18 cellular contexts compared by ENCODE assay signal in the genomic region with DNA sequence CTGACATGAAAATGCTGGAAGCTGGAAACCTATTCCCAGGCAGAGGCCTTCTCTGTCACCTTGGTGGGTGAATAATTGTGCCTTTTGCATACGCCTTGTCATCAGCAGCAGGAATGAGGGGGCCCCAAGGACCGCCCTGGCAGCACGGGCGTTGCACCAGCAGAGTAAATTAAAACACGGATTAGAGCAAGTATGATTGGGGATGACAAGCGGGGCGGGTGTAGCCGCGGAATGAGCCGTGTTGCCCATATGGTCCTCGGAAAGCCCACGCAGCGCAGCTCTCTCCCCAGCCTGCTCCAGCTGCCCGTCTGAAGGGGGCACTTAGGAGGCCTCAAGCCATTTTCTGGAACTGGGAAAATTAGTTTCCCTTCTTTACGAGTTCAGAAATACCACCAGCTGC.
DNase-seq lines count a peak whose midpoint lies in the region; ATAC-seq and TF ChIP-seq lines count a peak whose summit lies in the region.
"Had no signal": no experiment of that assay in that cellular context is flagged by ENCODE, and none has a peak within 500 bp of the region (broad histone marks: within the 10 kb centered on the region; RNA-seq: fewer than 3 reads in every experiment).

No MANE protein-coding gene starts in this region.

- H3K27me3 ChIP-seq in HUES64 (ENCODE audit: insufficient read depth, low read length) (peaks cover 31% of the 10 kb centered on the region; the same call in 1 of the 2 replicates), foreskin keratinocyte (no peaks in the 10 kb centered on the region)
- H3K27me3 ChIP-seq: Peyer's patch, SJSA1 had no signal

- peak; percentile 97 for DNase-seq in NCI-H524 treated with DMSO at 0.1 percent for 48 hours (lab: John Stamatoyannopoulos, UW)
- DNase-seq in glutamatergic neuron = peak; percentile 34
- peak; percentile 75 for DNase-seq in osteocyte (ENCODE audit: extremely low spot score, unreplicated experiment)
- DNase-seq in foreskin keratinocyte = no peak
- no peak for DNase-seq in stimulated activated CD4-positive, alpha-beta T cell treated with anti-CD3 and anti-CD28 coated beads, Interleukin-2, amount 100 ng/mL, for 48 hours
- DNase-seq: CD4-positive, CD25-positive, alpha-beta regulatory T cell; COR-L47; HCEC 1CT; IMR-90; MV-4-11; NCI-H1105 treated with DMSO at 0.1 percent for 48 hours; NCI-H2081; NCI-H748 treated with DMSO at 0.1 percent for 48 hours; Peyer's patch had no signal

- H3K9me3 ChIP-seq in HUES64 (ENCODE audit: insufficient read depth, low read depth, low read length) = no peaks in the 10 kb centered on the region
- H3K9me3 ChIP-seq: Peyer's patch, SJSA1 had no signal

- H3K27ac Mint-ChIP-seq in glutamatergic neuron (ENCODE audit: unreplicated experiment) = no peak overlapping the region
- no peak overlapping the region for H3K27ac Mint-ChIP-seq in osteocyte (ENCODE audit: unreplicated experiment)
- H3K27ac Mint-ChIP-seq: CD4-positive, CD25-positive, alpha-beta regulatory T cell had no signal

- H3K9ac ChIP-seq in HUES64 (ENCODE audit: low read depth, low read length) = peak overlapping the region; percentile 49; the same call in 1 of the 2 replicates
- H3K9ac ChIP-seq: KMS-11 had no signal

- peaks cover 17% of the 10 kb centered on the region for H3K4me1 Mint-ChIP-seq in glutamatergic neuron (ENCODE audit: low read depth, unreplicated experiment)
- H3K4me1 Mint-ChIP-seq in osteocyte (ENCODE audit: unreplicated experiment) = no peaks in the 10 kb centered on the region
- H3K4me1 Mint-ChIP-seq: CD4-positive, CD25-positive, alpha-beta regulatory T cell had no signal

- peaks cover 4% of the 10 kb centered on the region for H3K27me3 Mint-ChIP-seq in glutamatergic neuron (ENCODE audit: unreplicated experiment)
- H3K27me3 Mint-ChIP-seq in osteocyte (ENCODE audit: unreplicated experiment) = peaks cover 8% of the 10 kb centered on the region

- H3K4me1 ChIP-seq in HUES64 (ENCODE audit: insufficient read depth, low read length) (peaks cover 42% of the 10 kb centered on the region), foreskin keratinocyte (no peaks in the 10 kb centered on the region)
- H3K4me1 ChIP-seq: Peyer's patch, SJSA1 had no signal

- WGBS in HUES64 = 67% methylated on average over 15 of the region's 15 CpGs

- no peak overlapping the region for H3K4me3 ChIP-seq in HUES64 (ENCODE audit: low read length)
- H3K4me3 ChIP-seq: Peyer's patch, SJSA1 had no signal

- no peak for ATAC-seq in foreskin keratinocyte
- no peak for ATAC-seq in GM19395 (IDR thresholded peaks at IDR 0.05; ENCODE audit: unreplicated experiment)

- H3K4me3 Mint-ChIP-seq in glutamatergic neuron (ENCODE audit: unreplicated experiment) (no peak overlapping the region), osteocyte (ENCODE audit: unreplicated experiment) (no peak overlapping the region)

- H3K36me3 ChIP-seq in HUES64 (ENCODE audit: insufficient read depth, low read length) = no peaks in the 10 kb centered on the region
- H3K36me3 ChIP-seq: Peyer's patch, SJSA1 had no signal

- H3K9me3 Mint-ChIP-seq in glutamatergic neuron (ENCODE audit: unreplicated experiment) (peaks cover 4% of the 10 kb centered on the region), osteocyte (ENCODE audit: unreplicated experiment) (no peaks in the 10 kb centered on the region)

- H3K36me3 Mint-ChIP-seq in glutamatergic neuron (ENCODE audit: unreplicated experiment) (no peaks in the 10 kb centered on the region), osteocyte (ENCODE audit: unreplicated experiment) (no peaks in the 10 kb centered on the region)
- H3K36me3 Mint-ChIP-seq: CD4-positive, CD25-positive, alpha-beta regulatory T cell had no signal

- H3K27ac ChIP-seq in HUES64 (ENCODE audit: low read depth, low read length) = peak overlapping the region; percentile 82; the same call in 1 of the 2 replicates
- H3K27ac ChIP-seq in foreskin keratinocyte = no peak overlapping the region
- H3K27ac ChIP-seq: KMS-11, Peyer's patch, SJSA1 had no signal

- TF ChIP-seq CTCF in glutamatergic neuron (IDR thresholded peaks at IDR 0.05; ENCODE audit: partially characterized antibody, unreplicated experiment) = no peak
- no peak for TF ChIP-seq CTCF in osteocyte (IDR thresholded peaks at IDR 0.05)
- TF ChIP-seq CTCF in foreskin keratinocyte (conservative IDR thresholded peaks at IDR 0.05) = no peak

Comparison
In these comparisons a context has a peak if more than half of its experiments do, and no peak if none do; other contexts are left out.
1. DNase-seq: peak in NCI-H524 treated with DMSO at 0.1 percent for 48 hours (single experiment), glutamatergic neuron (single experiment) and osteocyte (single experiment); none in foreskin keratinocyte (0 of 2) and stimulated activated CD4-positive, alpha-beta T cell treated with anti-CD3 and anti-CD28 coated beads, Interleukin-2, amount 100 ng/mL, for 48 hours (0 of 2).